ENCODE assay signal across 24 cellular contexts in genomic region chr11:110582728-110583432, GRCh38.
"Had no signal": no experiment of that assay in that cellular context is flagged by ENCODE, and none has a peak within 500 bp of the region (broad histone marks: within the 10 kb centered on the region; RNA-seq: fewer than 3 reads in every experiment).

No MANE protein-coding gene starts in this region.

- H3K36me3 ChIP-seq: left ventricle myocardium inferior, pancreas, prostate gland had no signal

- H3K27ac ChIP-seq: foreskin keratinocyte, heart right ventricle, left ventricle myocardium inferior, pancreas, prostate gland, sigmoid colon, tibial nerve had no signal

- H3K4me3 ChIP-seq: heart right ventricle, left ventricle myocardium inferior, pancreas, prostate gland, sigmoid colon, smooth muscle cell, tibial nerve had no signal

- H3K4me1 ChIP-seq: foreskin keratinocyte, heart right ventricle, left ventricle myocardium inferior, pancreas, prostate gland, sigmoid colon, tibial nerve had no signal

- H3K9me3 ChIP-seq: heart right ventricle, left ventricle myocardium inferior, pancreas, prostate gland, sigmoid colon, tibial nerve had no signal

- DNase-seq: activated CD4-positive, alpha-beta memory T cell treated with anti-CD3 and anti-CD28 coated beads, Interleukin-2, amount 10 ng/mL, durations not matched to agents 7 days and 5 days; activated CD4-positive, alpha-beta T cell treated with anti-CD3 and anti-CD28 coated beads for 1 hour; activated CD4-positive, alpha-beta T cell treated with anti-CD3 and anti-CD28 coated beads, Interleukin-2, amount 10 ng/mL, durations not matched to agents 7 days and 5 days; activated CD8-positive, alpha-beta memory T cell treated with anti-CD3 and anti-CD28 coated beads, Interleukin-2, amount 50 U/mL, for 48 hours; activated gamma-delta T cell treated with Interleukin-2 at 50 U/mL for 16 hours; activated naive CD4-positive, alpha-beta T cell treated with anti-CD3 and anti-CD28 coated beads, Interleukin-2, amount 50 U/mL, for 16 hours; activated T-cell treated with anti-CD3 and anti-CD28 coated beads, Interleukin-2, amount 50 U/mL, for 24 hours; amniotic stem cell; endodermal cell; foreskin keratinocyte; heart right ventricle; left ventricle myocardium inferior; naive thymus-derived CD4-positive, alpha-beta T cell; nucleus accumbens; pancreas; retina; sigmoid colon; stimulated activated CD4-positive, alpha-beta T cell treated with anti-CD3 and anti-CD28 coated beads, Interleukin-1b, Interleukin-23, amount 100 ng/mL, for 48 hours; stimulated activated naive CD4-positive, alpha-beta T cell had no signal

- ATAC-seq: activated T-helper 17 cell treated with anti-CD3 and anti-CD28 coated beads, Interleukin-2, amount 50 U/mL, for 72 hours; esophagus mucosa; foreskin keratinocyte; heart right ventricle; naive thymus-derived CD4-positive, alpha-beta T cell; pancreas had no signal

- H3K27me3 ChIP-seq: heart right ventricle, pancreas, sigmoid colon, tibial nerve had no signal
